Comparison of ENCODE assay signal across 32 cellular contexts in the genomic region with DNA sequence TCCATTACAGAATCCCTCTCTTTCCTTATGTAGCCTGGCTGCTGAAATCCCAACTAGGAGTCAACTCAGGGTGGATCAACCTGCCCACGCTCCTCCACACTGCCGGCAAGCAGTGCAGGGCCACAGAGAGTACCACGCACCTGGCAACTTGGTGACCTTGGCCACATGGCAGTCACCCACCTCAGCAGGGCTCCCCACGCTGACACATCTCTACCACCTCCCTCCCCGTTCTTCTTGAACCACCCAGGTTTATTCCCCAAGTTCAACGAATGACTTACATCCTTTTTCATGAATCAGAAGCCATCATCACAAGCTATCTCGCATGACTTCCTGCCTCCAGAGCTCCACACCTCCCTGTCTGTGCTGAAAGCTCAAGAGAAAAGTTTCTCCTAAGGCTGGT.
"Had no signal": no experiment of that assay in that cellular context is flagged by ENCODE, and none has a peak within 500 bp of the region (broad histone marks: within the 10 kb centered on the region; RNA-seq: fewer than 3 reads in every experiment).

No MANE protein-coding gene starts in this region.

- H3K4me1 ChIP-seq: ascending aorta, breast epithelium had no signal

- H3K27me3 ChIP-seq: ascending aorta, breast epithelium, dorsolateral prefrontal cortex had no signal

- H3K4me1 Mint-ChIP-seq: activated B cell treated with CpG ODN at 0.5 μM for 24 hours; activated naive CD4-positive, alpha-beta T cell treated with anti-CD3 and anti-CD28 coated beads, Interleukin-2, amount 10 ng/mL, durations not matched to agents 7 days and 5 days; activated naive CD8-positive, alpha-beta T cell treated with anti-CD3 and anti-CD28 coated beads, Interleukin-2, amount 10 ng/mL, durations not matched to agents 7 days and 5 days; endodermal cell; T-helper 17 cell had no signal

- H3K27ac ChIP-seq: ascending aorta, breast epithelium, cardiac muscle cell, coronary artery, WERI-Rb-1 had no signal

- H3K4me3 Mint-ChIP-seq: activated B cell treated with CpG ODN at 0.5 μM for 24 hours; activated naive CD4-positive, alpha-beta T cell treated with anti-CD3 and anti-CD28 coated beads, Interleukin-2, amount 10 ng/mL, durations not matched to agents 7 days and 5 days; activated naive CD8-positive, alpha-beta T cell treated with anti-CD3 and anti-CD28 coated beads, Interleukin-2, amount 10 ng/mL, durations not matched to agents 7 days and 5 days; activated T-cell treated with anti-CD3 and anti-CD28 coated beads, Interleukin-2, amount 50 U/mL, for 24 hours; activated T-cell treated with anti-CD3 and anti-CD28 coated beads, Interleukin-2, amount 50 U/mL, for 72 hours; brain; dendritic cell treated with granulocyte-macrophage colony-stimulating factor and Interleukin-4, amounts not matched to agents 40 ng/mL and 50 ng/mL, for 4 days; endodermal cell; T-helper 17 cell; T-helper 2 cell treated with Interferon-gamma antibody and Interleukin-4, amounts not matched to agents 5 μg/mL and 100 μg/mL, for 36 hours had no signal

- H3K36me3 ChIP-seq: ascending aorta, breast epithelium, cardiac muscle cell, WERI-Rb-1 had no signal

- DNase-seq: activated B cell treated with CpG ODN at 0.5 μM for 24 hours; activated CD4-positive, alpha-beta T cell treated with anti-CD3 and anti-CD28 coated beads for 48 hours; activated CD4-positive, alpha-beta T cell treated with anti-CD3 and anti-CD28 coated beads, Interleukin-2, amount 50 U/mL, for 1 hour; activated CD4-positive, alpha-beta T cell treated with anti-CD3 and anti-CD28 coated beads, Interleukin-2, amount 50 U/mL, for 48 hours; activated CD8-positive, alpha-beta memory T cell treated with anti-CD3 and anti-CD28 coated beads, Interleukin-2, amount 50 U/mL, for 48 hours; activated gamma-delta T cell; activated naive CD4-positive, alpha-beta T cell; activated naive CD4-positive, alpha-beta T cell treated with anti-CD3 and anti-CD28 coated beads, Interleukin-2, amount 10 ng/mL, durations not matched to agents 7 days and 5 days; activated naive CD8-positive, alpha-beta T cell treated with anti-CD3 and anti-CD28 coated beads, Interleukin-2, amount 10 ng/mL, durations not matched to agents 7 days and 5 days; activated T-cell treated with anti-CD3 and anti-CD28 coated beads for 4 hours; activated T-cell treated with anti-CD3 and anti-CD28 coated beads, Interleukin-2, amount 50 U/mL, for 24 hours; activated T-cell treated with anti-CD3 and anti-CD28 coated beads, Interleukin-2, amount 50 U/mL, for 72 hours; central memory CD4-positive, alpha-beta T cell; cerebellar nuclear complex; dorsolateral prefrontal cortex; effector memory CD4-positive, alpha-beta T cell; endodermal cell; foreskin fibroblast; T-helper 1 cell; T-helper 17 cell; T1000; WERI-Rb-1 had no signal

- ATAC-seq: activated CD4-positive, CD25-positive, alpha-beta regulatory T cell treated with anti-CD3 and anti-CD28 coated beads, Interleukin-2, amount 50 U/mL, for 24 hours; activated naive CD4-positive, alpha-beta T cell treated with anti-CD3 and anti-CD28 coated beads, Interleukin-2, amount 50 U/mL, for 72 hours; activated T-cell treated with anti-CD3 and anti-CD28 coated beads, Interleukin-2, amount 50 U/mL, for 72 hours; esophagus mucosa; T-helper 17 cell had no signal

- H3K27me3 Mint-ChIP-seq: activated B cell treated with CpG ODN at 0.5 μM for 24 hours; activated naive CD8-positive, alpha-beta T cell treated with anti-CD3 and anti-CD28 coated beads, Interleukin-2, amount 10 ng/mL, durations not matched to agents 7 days and 5 days; activated T-cell treated with anti-CD3 and anti-CD28 coated beads, Interleukin-2, amount 50 U/mL, for 24 hours had no signal

- H3K9me3 Mint-ChIP-seq: activated B cell treated with CpG ODN at 0.5 μM for 24 hours; activated naive CD4-positive, alpha-beta T cell treated with anti-CD3 and anti-CD28 coated beads, Interleukin-2, amount 10 ng/mL, durations not matched to agents 7 days and 5 days; activated naive CD4-positive, alpha-beta T cell treated with anti-CD3 and anti-CD28 coated beads, Interleukin-2, amount 50 U/mL, for 72 hours; activated naive CD8-positive, alpha-beta T cell treated with anti-CD3 and anti-CD28 coated beads, Interleukin-2, amount 10 ng/mL, durations not matched to agents 7 days and 5 days; activated T-cell treated with anti-CD3 and anti-CD28 coated beads, Interleukin-2, amount 50 U/mL, for 24 hours; activated T-cell treated with anti-CD3 and anti-CD28 coated beads, Interleukin-2, amount 50 U/mL, for 72 hours; dendritic cell treated with granulocyte-macrophage colony-stimulating factor and Interleukin-4, amounts not matched to agents 40 ng/mL and 50 ng/mL, for 4 days; endodermal cell; T-helper 2 cell treated with Interferon-gamma antibody and Interleukin-4, amounts not matched to agents 5 μg/mL and 100 μg/mL, for 36 hours had no signal

- H3K27ac Mint-ChIP-seq: activated B cell treated with CpG ODN at 0.5 μM for 24 hours; activated naive CD4-positive, alpha-beta T cell treated with anti-CD3 and anti-CD28 coated beads, Interleukin-2, amount 10 ng/mL, durations not matched to agents 7 days and 5 days; activated naive CD4-positive, alpha-beta T cell treated with anti-CD3 and anti-CD28 coated beads, Interleukin-2, amount 50 U/mL, for 72 hours; activated naive CD8-positive, alpha-beta T cell treated with anti-CD3 and anti-CD28 coated beads, Interleukin-2, amount 10 ng/mL, durations not matched to agents 7 days and 5 days; activated T-cell treated with anti-CD3 and anti-CD28 coated beads, Interleukin-2, amount 50 U/mL, for 24 hours; activated T-cell treated with anti-CD3 and anti-CD28 coated beads, Interleukin-2, amount 50 U/mL, for 72 hours; brain; dendritic cell treated with granulocyte-macrophage colony-stimulating factor and Interleukin-4, amounts not matched to agents 40 ng/mL and 50 ng/mL, for 4 days; endodermal cell; T-helper 17 cell; T-helper 2 cell treated with Interferon-gamma antibody and Interleukin-4, amounts not matched to agents 5 μg/mL and 100 μg/mL, for 36 hours had no signal

- H3K4me3 ChIP-seq: ascending aorta, breast epithelium, cardiac muscle cell, coronary artery, dorsolateral prefrontal cortex had no signal

- H3K36me3 Mint-ChIP-seq: activated naive CD4-positive, alpha-beta T cell treated with anti-CD3 and anti-CD28 coated beads, Interleukin-2, amount 10 ng/mL, durations not matched to agents 7 days and 5 days; activated naive CD4-positive, alpha-beta T cell treated with anti-CD3 and anti-CD28 coated beads, Interleukin-2, amount 50 U/mL, for 72 hours; activated naive CD8-positive, alpha-beta T cell treated with anti-CD3 and anti-CD28 coated beads, Interleukin-2, amount 10 ng/mL, durations not matched to agents 7 days and 5 days; brain had no signal

- H3K9me3 ChIP-seq: ascending aorta, breast epithelium had no signal
